In genomic region chr13:98494769-98495168, GRCh38 we compare ENCODE assay signal across 1 cellular context.
TF ChIP-seq lines count a peak whose summit lies in the region.

No MANE protein-coding gene starts in this region.

TF ChIP-seq in SK-N-SH treated with all-trans-retinoic acid at 6 μM for 48 hours, 23 proteins besides CTCF, POLR2A, EP300 and RAD21 (continued from another document):
- TF ChIP-seq, protein P1, sequence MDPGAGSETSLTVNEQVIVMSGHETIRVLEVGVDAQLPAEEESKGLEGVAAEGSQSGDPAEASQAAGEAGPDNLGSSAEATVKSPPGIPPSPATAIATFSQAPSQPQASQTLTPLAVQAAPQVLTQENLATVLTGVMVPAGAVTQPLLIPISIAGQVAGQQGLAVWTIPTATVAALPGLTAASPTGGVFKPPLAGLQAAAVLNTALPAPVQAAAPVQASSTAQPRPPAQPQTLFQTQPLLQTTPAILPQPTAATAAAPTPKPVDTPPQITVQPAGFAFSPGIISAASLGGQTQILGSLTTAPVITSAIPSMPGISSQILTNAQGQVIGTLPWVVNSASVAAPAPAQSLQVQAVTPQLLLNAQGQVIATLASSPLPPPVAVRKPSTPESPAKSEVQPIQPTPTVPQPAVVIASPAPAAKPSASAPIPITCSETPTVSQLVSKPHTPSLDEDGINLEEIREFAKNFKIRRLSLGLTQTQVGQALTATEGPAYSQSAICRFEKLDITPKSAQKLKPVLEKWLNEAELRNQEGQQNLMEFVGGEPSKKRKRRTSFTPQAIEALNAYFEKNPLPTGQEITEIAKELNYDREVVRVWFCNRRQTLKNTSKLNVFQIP (CRISPR knock-in tag; IDR thresholded peaks at IDR 0.05; ENCODE audit: borderline replicate concordance, low read depth), result no peak
TF ChIP-seq in SK-N-SH treated with all-trans-retinoic acid at 6 μM for 48 hours: peak in this region for 0.
